1 cellular context compared by ENCODE assay signal in genomic region chr14:104924421-104925213, GRCh38.
TF ChIP-seq lines count a peak whose summit lies in the region.

Gene PLD4, plus strand, starts transcription at chr14:104924879. Its CDS starts 2,262 bp downstream, at chr14:104927141.

TF ChIP-seq in IMR-90, 13 proteins besides CTCF, POLR2A, EP300 and RAD21 (continued from another document):
- TF ChIP-seq MXI1 (IDR thresholded peaks at IDR 0.05; ENCODE audit: borderline replicate concordance, low read depth, low read length) (no peak), USF2 (IDR thresholded peaks at IDR 0.05; ENCODE audit: low read depth, low read length) (no peak), SMC3 (IDR thresholded peaks at IDR 0.05; ENCODE audit: low read depth, low read length) (no peak), CHD1 (IDR thresholded peaks at IDR 0.05; ENCODE audit: low read depth, low read length) (no peak), FOS (IDR thresholded peaks at IDR 0.05; ENCODE audit: low read depth, low read length) (no peak)
